13 cellular contexts compared by ENCODE assay signal in genomic region chr22:35329114-35329847, GRCh38. TPM values are rescaled to one million over a fixed set of nuclear protein-coding genes. Genes with fewer than 3 reads are reported as not detected.
A peak's percentile ranks its signal among the peaks of the same experiment; 100 is the strongest.
DNase-seq lines count a peak whose midpoint lies in the region; ATAC-seq, FAIRE-seq and TF ChIP-seq lines count a peak whose summit lies in the region.
"Had no signal": no experiment of that assay in that cellular context is flagged by ENCODE, and none has a peak within 500 bp of the region (broad histone marks: within the 10 kb centered on the region; RNA-seq: fewer than 3 reads in every experiment).

No MANE protein-coding gene starts in this region.

- H3K27ac ChIP-seq in KOPT-K1 (ENCODE audit: low read depth, low read length, poor library complexity, severe bottlenecking) (peak overlapping the region; percentile 77), GM12878 (ENCODE audit: control insufficient read depth, insufficient read depth) (no peak overlapping the region), psoas muscle (peak overlapping the region; percentile 78)

- CTCF ChIA-PET in GM12878 (lab: Yijun Ruan, JAX) = interaction anchor here (0.6 to 2.4 kb wide), 6 partner anchors 22 to 162 kb away, joined by 3 to 8 read pairs (median 4); no protein-coding TSS in a partner anchor

- H3K27me3 ChIP-seq in GM12878 (replicated peaks in 1 of 2; ENCODE audit: control insufficient read depth in 2 of 2, insufficient read depth in 2 of 2, low read length in 1 of 2) (no peaks in the 10 kb centered on the region), psoas muscle (ENCODE audit: insufficient read depth in 3 of 3, low read length in 2 of 3) (no peaks in the 10 kb centered on the region)

- DNase-seq in activated CD4-positive, alpha-beta T cell treated with anti-CD3 and anti-CD28 coated beads, Interleukin-2, amount 10 ng/mL, durations not matched to agents 24 days and 14 days = no peak
- no peak for DNase-seq in activated CD4-positive, alpha-beta T cell treated with anti-CD3 and anti-CD28 coated beads for 4 hours
- no peak for DNase-seq in GM12878 (ENCODE audit: low read depth, low spot score)
- peak in 1 of 2 donors; percentile 9 for DNase-seq in psoas muscle
- DNase-seq in immature natural killer cell = no peak
- no peak for DNase-seq in NCI-H2171 treated with DMSO at 0.1 percent for 48 hours (lab: John Stamatoyannopoulos, UW)
- DNase-seq: DMS79 treated with DMSO at 0.1 percent for 48 hours, KG1, NCI-H2171 had no signal

- no peaks in the 10 kb centered on the region for H3K9me3 ChIP-seq in KOPT-K1 (ENCODE audit: insufficient read depth, low read length, poor library complexity, severe bottlenecking)
- H3K9me3 ChIP-seq in GM12878 (replicated peaks; ENCODE audit: control insufficient read depth, insufficient read depth, low read length) = no peaks in the 10 kb centered on the region
- no peaks in the 10 kb centered on the region for H3K9me3 ChIP-seq in psoas muscle

- no peaks in the 10 kb centered on the region for H3K79me2 ChIP-seq in GM12878 (ENCODE audit: control insufficient read depth, insufficient read depth, low read length)

- no peak overlapping the region for H3K4me3 ChIP-seq in GM12878
- H3K4me3 ChIP-seq in psoas muscle = no peak overlapping the region

- peaks cover 21% of the 10 kb centered on the region for H3K4me1 Mint-ChIP-seq in activated CD4-positive, alpha-beta T cell treated with anti-CD3 and anti-CD28 coated beads, Interleukin-2, amount 10 ng/mL, durations not matched to agents 24 days and 14 days
- H3K4me1 Mint-ChIP-seq in immature natural killer cell = peaks cover 17 to 21% of the 10 kb centered on the region in 2 donors
- H3K4me1 Mint-ChIP-seq: brain had no signal

- no TSS peak for BruUV-seq in GM12878 (replicated peaks; lab: Mats Ljungman, UMichigan)

- H3K4me2 ChIP-seq in GM12878 (ENCODE audit: control insufficient read depth, insufficient read depth) = no peak overlapping the region

- H3K4me1 ChIP-seq in GM12878 (ENCODE audit: control insufficient read depth, insufficient read depth, low read length) (peaks cover 9% of the 10 kb centered on the region), psoas muscle (peaks cover 10% of the 10 kb centered on the region)

- WGBS in GM12878 (ENCODE audit: insufficient coverage, insufficient replicate concordance, low lambda C conversion rate, missing lambda C conversion rate) = 62% methylated on average over 12 of the region's 12 CpGs
- 69 to 84% (median 73%) methylated on average over 12 of the region's 12 CpGs for WGBS in psoas muscle, 3 donors

- in situ Hi-C loops in GM12878 (cut with MboI) = no loop called here

- H3K9me3 Mint-ChIP-seq in activated CD4-positive, alpha-beta T cell treated with anti-CD3 and anti-CD28 coated beads, Interleukin-2, amount 10 ng/mL, durations not matched to agents 24 days and 14 days = no peaks in the 10 kb centered on the region
- no peaks in the 10 kb centered on the region for H3K9me3 Mint-ChIP-seq in immature natural killer cell
- H3K9me3 Mint-ChIP-seq: brain had no signal

- RAD21 ChIA-PET in GM12878 (lab: Charles Lee; ENCODE audit: unreplicated experiment) = interaction anchor here (1.2 kb wide), 1 partner anchor 175 kb away, joined by 3 read pairs; no protein-coding TSS in a partner anchor

- H3K27me3 Mint-ChIP-seq in activated CD4-positive, alpha-beta T cell treated with anti-CD3 and anti-CD28 coated beads, Interleukin-2, amount 10 ng/mL, durations not matched to agents 24 days and 14 days = no peaks in the 10 kb centered on the region
- peaks cover 0 to 8% (median 5%) of the 10 kb centered on the region in 3 donors for H3K27me3 Mint-ChIP-seq in immature natural killer cell (ENCODE audit: low read depth in 3 of 3)
- H3K27me3 Mint-ChIP-seq: brain had no signal

- H3K4me3 Mint-ChIP-seq in activated CD4-positive, alpha-beta T cell treated with anti-CD3 and anti-CD28 coated beads, Interleukin-2, amount 10 ng/mL, durations not matched to agents 24 days and 14 days = peak overlapping the region; percentile 19
- peak overlapping the region in 1 of 5 donors; percentile 51 for H3K4me3 Mint-ChIP-seq in immature natural killer cell
- H3K4me3 Mint-ChIP-seq: brain had no signal

- H2AFZ ChIP-seq in GM12878 (ENCODE audit: control insufficient read depth, low read depth, low read length) = no peak overlapping the region

- SMC1A ChIA-PET in GM12878 (lab: Charles Lee; ENCODE audit: uncharacterized antibody, unreplicated experiment) = interaction anchor here (0.7 to 1.6 kb wide), 3 partner anchors 19 to 98 kb away, joined by 3 to 5 read pairs (median 5); no protein-coding TSS in a partner anchor

- TF ChIP-seq POLR2A in GM12878 (IDR thresholded peaks at IDR 0.05; ENCODE audit: low read depth, low read length) = no peak

- TF ChIP-seq CTCF in GM12878 (IDR thresholded peaks at IDR 0.05 in 2 of 3, conservative IDR thresholded peaks at IDR 0.05 in 1 of 3; ENCODE audit: control insufficient read depth in 2 of 3, extremely low read depth in 1 of 3, insufficient read depth in 1 of 3, low read depth in 3 of 3, low read length in 3 of 3) (peak in 1 of 3 experiments; percentile 4; a peak in 1 of 6 replicates), psoas muscle (IDR thresholded peaks at IDR 0.05) (no peak)

- H3K27ac Mint-ChIP-seq in activated CD4-positive, alpha-beta T cell treated with anti-CD3 and anti-CD28 coated beads, Interleukin-2, amount 10 ng/mL, durations not matched to agents 24 days and 14 days = peak overlapping the region; percentile 32
- H3K27ac Mint-ChIP-seq in immature natural killer cell = peak overlapping the region in 2 of 6 donors; percentile 45 to 73

- intact Hi-C loops in activated CD4-positive, alpha-beta T cell treated with anti-CD3 and anti-CD28 coated beads, Interleukin-2, amount 10 ng/mL, durations not matched to agents 24 days and 14 days (cut with micrococcal nuclease) = no loop called here
- intact Hi-C loops in GM12878 (cut with micrococcal nuclease; ENCODE audit: unreplicated experiment) = no loop called here
- intact Hi-C loops in psoas muscle (cut with DNase I) = no loop called here

- H3K9ac ChIP-seq in GM12878 (ENCODE audit: control insufficient read depth, insufficient read depth, low read length) = no peak overlapping the region

- H4K20me1 ChIP-seq in GM12878 (ENCODE audit: control insufficient read depth, insufficient read depth) = no peaks in the 10 kb centered on the region

- peaks cover 27% of the 10 kb centered on the region; the same call in 1 of the 2 replicates for H3K36me3 ChIP-seq in KOPT-K1 (ENCODE audit: insufficient read depth, low read length)
- peaks cover 0 to 30% of the 10 kb centered on the region in 2 experiments; a peak in 3 of 4 replicates for H3K36me3 ChIP-seq in GM12878 (ENCODE audit: control insufficient read depth in 2 of 2, insufficient read depth in 2 of 2, low read length in 1 of 2)
- peaks cover 13 to 98% of the 10 kb centered on the region in 2 donors for H3K36me3 ChIP-seq in psoas muscle (ENCODE audit: insufficient read depth in 1 of 2, low read depth in 1 of 2)

- no peak for FAIRE-seq in GM12878 (lab: Jason Lieb, UNC)
- FAIRE-seq: GM18507 had no signal

- peaks cover 53% of the 10 kb centered on the region for H3K36me3 Mint-ChIP-seq in activated CD4-positive, alpha-beta T cell treated with anti-CD3 and anti-CD28 coated beads, Interleukin-2, amount 10 ng/mL, durations not matched to agents 24 days and 14 days (ENCODE audit: low read depth)
- peaks cover 8 to 48% (median 23%) of the 10 kb centered on the region in 3 donors for H3K36me3 Mint-ChIP-seq in immature natural killer cell

- TF ChIP-seq RAD21 in GM12878 (IDR thresholded peaks at IDR 0.05; ENCODE audit: insufficient read depth, low read depth, low read length) = peak; percentile 36; the same call in 1 of the 2 replicates

- POLR2A ChIA-PET in GM12878 (lab: Charles Lee) = interaction anchor here (1.2 kb wide), 1 partner anchor 17 kb away, joined by 3 read pairs; no protein-coding TSS in a partner anchor

- TF ChIP-seq EP300 in GM12878 (IDR thresholded peaks at IDR 0.05; ENCODE audit: borderline replicate concordance in 1 of 2, control insufficient read depth in 1 of 2, low read depth in 2 of 2, low read length in 2 of 2) = no peak

- no peak for ATAC-seq in GM12878
- peak in 1 of 4 donors; percentile 23 for ATAC-seq in psoas muscle
- ATAC-seq in HG02763 (IDR thresholded peaks at IDR 0.05; ENCODE audit: unreplicated experiment) = no peak

RNA-seq across cellular contexts. Expression of gene TOM1, which starts 29.6 kb away (rescaled TPM):
- 16.8 and 18.7 TPM in 2 replicates for total RNA-seq in activated CD4-positive, alpha-beta T cell treated with anti-CD3 and anti-CD28 coated beads, Interleukin-2, amount 10 ng/mL, durations not matched to agents 24 days and 14 days
- 124 and 147 TPM in 2 replicates for total RNA-seq in GM12878 (2013; cell fraction: nucleolus; rRNA removed)
- total RNA-seq in GM12878 (2014; rRNA removed) (33.5 and 37.3 TPM in 2 replicates), GM12878 (2014; rRNA removed; fragmentation: Illumina TruSeq; extraction: Trizol) (17.3 and 18.2 TPM in 2 replicates), GM12878 (2021) (36.4 and 37.9 TPM in 2 replicates), psoas muscle (100 to 1,000 TPM in 3 of 4 donors, 10 to 100 TPM in 1; 91.7 to 187 (median 156) TPM)
- 23.4 TPM for polyA plus RNA-seq in GM12878 (2011; ENCODE audit: low read depth)
- polyA plus RNA-seq in GM12878 (2011; rRNA removed) (32.2 and 64.6 TPM in 2 replicates), GM12878 (2014; fragmentation: Illumina TruSeq; extraction: Trizol) (33.0 and 60.6 TPM in 2 replicates), GM12878 (2014; fragmentation: Nextera tagmentation; extraction: Ambion mirVana) (1 to 10 TPM; 2.2 to 2.9 TPM), GM12878 (2014; rRNA removed) (40.5 and 43.3 TPM in 2 replicates), GM12878 (2016; fragmentation: Nextera tagmentation; extraction: Ambion mirVana) (10 to 100 TPM; 50.4 to 53.6 TPM), psoas muscle (100 to 1,000 TPM in 1 of 3 donors, 10 to 100 TPM in 2; 69.7 to 116 (median 92.4) TPM), immature natural killer cell (10 to 100 TPM; 24.5 to 31.2 (median 26.2) TPM)
- 77.4 and 79.3 TPM in 2 replicates for polyA plus RNA-seq in GM12878 (2011; cell fraction: cytosol; rRNA removed)
- 95.7 and 99.1 TPM in 2 replicates for polyA plus RNA-seq in GM12878 (2011; cell fraction: nucleus; rRNA removed)
- polyA plus RNA-seq in GM12878 (2012) = 31.1 and 35.7 TPM in 2 replicates
- polyA minus RNA-seq in GM12878 (2011; rRNA and poly(A)+ RNA removed) = 112 and 113 TPM in 2 replicates
- polyA minus RNA-seq in GM12878 (2011; cell fraction: cytosol; rRNA and poly(A)+ RNA removed) = 20.8 and 21.0 TPM in 2 replicates
- 51.9 and 56.4 TPM in 2 replicates for polyA minus RNA-seq in GM12878 (2011; cell fraction: nucleus; rRNA and poly(A)+ RNA removed)

RNA-seq across cellular contexts. Expression of gene HMOX1, which starts 51.6 kb away (rescaled TPM):
- 0.57 and 0.72 TPM in 2 replicates for total RNA-seq in activated CD4-positive, alpha-beta T cell treated with anti-CD3 and anti-CD28 coated beads, Interleukin-2, amount 10 ng/mL, durations not matched to agents 24 days and 14 days
- 7.3 and 7.5 TPM in 2 replicates for total RNA-seq in GM12878 (2013; cell fraction: nucleolus; rRNA removed)
- total RNA-seq in GM12878 (2014; rRNA removed) (17.5 and 24.1 TPM in 2 replicates), GM12878 (2014; rRNA removed; fragmentation: Illumina TruSeq; extraction: Trizol) (9.9 and 12.5 TPM in 2 replicates), GM12878 (2021) (20.2 and 21.9 TPM in 2 replicates), psoas muscle (100 to 1,000 TPM in 1 of 4 donors, 10 to 100 TPM in 3; 23.7 to 238 (median 50.5) TPM)
- polyA plus RNA-seq in GM12878 (2011; ENCODE audit: low read depth) = 9.7 TPM
- polyA plus RNA-seq in GM12878 (2011; rRNA removed) (15.8 and 36.7 TPM in 2 replicates), GM12878 (2014; fragmentation: Illumina TruSeq; extraction: Trizol) (9.9 and 18.3 TPM in 2 replicates), GM12878 (2014; fragmentation: Nextera tagmentation; extraction: Ambion mirVana) (1 to 10 TPM; 1.5 to 2.4 TPM), GM12878 (2014; rRNA removed) (22.9 and 30.6 TPM in 2 replicates), GM12878 (2016; fragmentation: Nextera tagmentation; extraction: Ambion mirVana) (10 to 100 TPM; 16.9 to 19.3 TPM), psoas muscle (100 to 1,000 TPM in 2 of 3 donors, 10 to 100 TPM in 1; 20.5 to 249 (median 167) TPM), immature natural killer cell (10 to 100 TPM in 2 of 3 donors, 1 to 10 TPM in 1; 5.3 to 12.8 (median 11.3) TPM)
- polyA plus RNA-seq in GM12878 (2011; cell fraction: cytosol; rRNA removed) = 55.4 and 56.2 TPM in 2 replicates
- polyA plus RNA-seq in GM12878 (2011; cell fraction: nucleus; rRNA removed) = 31.5 and 37.5 TPM in 2 replicates
- polyA plus RNA-seq in GM12878 (2012) = 9.3 and 19.2 TPM in 2 replicates
- 13.0 and 30.4 TPM in 2 replicates for polyA minus RNA-seq in GM12878 (2011; rRNA and poly(A)+ RNA removed)
- 10.2 and 10.8 TPM in 2 replicates for polyA minus RNA-seq in GM12878 (2011; cell fraction: cytosol; rRNA and poly(A)+ RNA removed)
- polyA minus RNA-seq in GM12878 (2011; cell fraction: nucleus; rRNA and poly(A)+ RNA removed) = 7.7 and 15.9 TPM in 2 replicates
